Comparison of ENCODE assay signal across 16 cellular contexts in the genomic region with DNA sequence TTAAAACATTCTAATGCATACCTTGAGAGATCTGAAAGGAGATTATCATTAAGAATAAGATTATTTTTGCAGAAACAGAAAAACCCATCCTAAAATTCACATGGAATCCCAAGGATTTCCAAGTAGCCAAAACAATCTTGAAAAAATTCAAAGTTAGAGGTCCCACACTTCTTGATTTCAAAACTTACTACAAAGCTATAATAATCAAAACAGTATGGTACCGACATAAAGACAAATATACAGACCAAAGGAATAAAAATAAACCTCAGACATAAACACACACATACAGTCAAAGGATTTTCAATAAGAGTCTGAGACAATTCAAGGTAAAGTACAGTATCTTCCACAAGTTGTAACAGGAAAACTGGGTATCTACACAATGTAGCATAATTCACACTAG.
"Had no signal": no experiment of that assay in that cellular context is flagged by ENCODE, and none has a peak within 500 bp of the region (broad histone marks: within the 10 kb centered on the region; RNA-seq: fewer than 3 reads in every experiment).

No MANE protein-coding gene starts in this region.

- ATAC-seq: left ventricle myocardium superior; mucosa of descending colon; naive thymus-derived CD4-positive, alpha-beta T cell; stimulated activated effector memory CD8-positive, alpha-beta T cell treated with anti-CD3 and anti-CD28 coated beads, Interleukin-12 subunit alpha, Interleukin-12 subunit beta, amount 100 ng/mL, for 72 hours had no signal

- H3K4me3 Mint-ChIP-seq: activated naive CD4-positive, alpha-beta T cell treated with anti-CD3 and anti-CD28 coated beads, Interleukin-2, amount 10 ng/mL, durations not matched to agents 7 days and 5 days; memory B cell; stimulated activated effector memory CD8-positive, alpha-beta T cell treated with anti-CD3 and anti-CD28 coated beads, Interleukin-12 subunit alpha, Interleukin-12 subunit beta, amount 100 ng/mL, for 72 hours had no signal

- H3K9me3 Mint-ChIP-seq: stimulated activated effector memory CD8-positive, alpha-beta T cell treated with anti-CD3 and anti-CD28 coated beads, Interleukin-12 subunit alpha, Interleukin-12 subunit beta, amount 100 ng/mL, for 72 hours had no signal

- H3K36me3 ChIP-seq: thyroid gland had no signal

- H3K4me1 ChIP-seq: thyroid gland had no signal

- H3K27ac Mint-ChIP-seq: activated T-helper 2 cell treated with anti-CD3 and anti-CD28 coated beads, Interferon-gamma antibody, Interleukin-2, Interleukin-4, amounts not matched to agents 10 μg/mL and 5 μg/mL and 100 μg/mL, durations not matched to agents 14 hours and 24 hours and 36 hours; memory B cell; stimulated activated effector memory CD8-positive, alpha-beta T cell treated with anti-CD3 and anti-CD28 coated beads, Interleukin-12 subunit alpha, Interleukin-12 subunit beta, amount 100 ng/mL, for 72 hours had no signal

- H3K4me3 ChIP-seq: coronary artery, esophagus squamous epithelium, mucosa of descending colon, thyroid gland had no signal

- H3K9me3 ChIP-seq: esophagus squamous epithelium, mucosa of descending colon, thyroid gland had no signal

- DNase-seq: activated CD4-positive, alpha-beta memory T cell treated with anti-CD3 and anti-CD28 coated beads, Interleukin-2, amount 10 ng/mL, durations not matched to agents 7 days and 5 days; activated CD4-positive, CD25-positive, alpha-beta regulatory T cell treated with anti-CD3 and anti-CD28 coated beads, Interleukin-2, amount 50 U/mL, for 72 hours; activated naive CD4-positive, alpha-beta T cell treated with anti-CD3 and anti-CD28 coated beads, Interleukin-2, amount 10 ng/mL, durations not matched to agents 7 days and 5 days; esophagus squamous epithelium; hippocampal formation; left ventricle myocardium superior; mucosa of descending colon; naive thymus-derived CD4-positive, alpha-beta T cell; stimulated activated CD4-positive, alpha-beta T cell treated with anti-CD3 and anti-CD28 coated beads, Interleukin-12 subunit alpha, Interleukin-12 subunit beta, amount 100 ng/mL, for 4 hours; stimulated activated CD4-positive, alpha-beta T cell treated with anti-CD3 and anti-CD28 coated beads, Interleukin-2, amount 100 ng/mL, for 24 hours; T1000; thyroid gland had no signal

- H3K27ac ChIP-seq: coronary artery, esophagus squamous epithelium, thyroid gland had no signal

- H3K27me3 Mint-ChIP-seq: activated CD4-positive, alpha-beta memory T cell treated with anti-CD3 and anti-CD28 coated beads, Interleukin-2, amount 10 ng/mL, durations not matched to agents 7 days and 5 days; activated naive CD4-positive, alpha-beta T cell treated with anti-CD3 and anti-CD28 coated beads, Interleukin-2, amount 10 ng/mL, durations not matched to agents 7 days and 5 days; memory B cell; naive thymus-derived CD4-positive, alpha-beta T cell had no signal
